In the genomic region with DNA sequence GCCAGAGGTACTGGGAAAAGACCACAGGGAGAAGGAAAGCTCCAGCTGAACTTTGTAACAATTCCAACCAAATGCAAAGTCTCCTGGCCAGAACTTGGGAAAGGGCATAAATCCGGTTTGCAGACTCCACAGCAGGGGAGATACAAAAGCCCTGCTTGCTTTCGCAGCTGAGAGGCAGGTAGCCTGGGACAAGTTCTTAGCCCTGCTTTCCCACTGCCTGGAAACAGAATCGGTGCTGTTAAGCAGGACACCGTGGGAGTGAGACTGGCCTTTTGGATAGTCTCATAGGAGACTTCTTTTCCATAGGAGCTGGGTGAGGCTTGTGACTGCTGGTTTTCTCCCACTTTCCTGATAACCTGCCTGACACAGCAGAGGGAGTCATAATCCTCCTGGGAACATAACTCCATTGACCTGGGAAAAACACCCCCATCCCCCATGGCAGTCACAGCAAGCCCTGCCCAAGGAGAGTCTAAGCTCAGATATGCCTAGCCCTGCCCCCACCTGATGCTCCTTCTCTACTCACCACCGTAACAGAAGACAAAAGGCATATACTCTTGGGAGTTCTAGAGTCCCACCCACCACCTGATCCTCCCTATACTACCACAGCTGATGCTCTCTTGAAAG, we compare ENCODE assay signal across 20 cellular contexts.
"Had no signal": no experiment of that assay in that cellular context is flagged by ENCODE, and none has a peak within 500 bp of the region (broad histone marks: within the 10 kb centered on the region; RNA-seq: fewer than 3 reads in every experiment).

No MANE protein-coding gene starts in this region.

- H3K36me3 ChIP-seq: right lobe of liver, spleen, upper lobe of left lung had no signal

- H3K27me3 ChIP-seq: body of pancreas, right lobe of liver, spleen, upper lobe of left lung had no signal

- H3K27ac ChIP-seq: body of pancreas, right lobe of liver, spleen, upper lobe of left lung had no signal

- DNase-seq: activated CD4-positive, alpha-beta T cell treated with anti-CD3 and anti-CD28 coated beads, Interleukin-2, amount 10 ng/mL, durations not matched to agents 7 days and 5 days; activated CD4-positive, CD25-positive, alpha-beta regulatory T cell; activated CD8-positive, alpha-beta memory T cell treated with anti-CD3 and anti-CD28 coated beads for 24 hours; activated naive CD4-positive, alpha-beta T cell treated with anti-CD3 and anti-CD28 coated beads, Interleukin-2, amount 10 ng/mL, durations not matched to agents 7 days and 5 days; activated T-cell treated with anti-CD3 and anti-CD28 coated beads for 4 hours; body of pancreas; central memory CD4-positive, alpha-beta T cell; erythroblast; left colon; mucosa of descending colon; natural killer cell; occipital lobe; right lobe of liver; spleen; stimulated activated CD4-positive, alpha-beta T cell treated with anti-CD3 and anti-CD28 coated beads, Interleukin-1b, Interleukin-23, amount 100 ng/mL, for 48 hours; stimulated activated naive B cell treated with anti-CD40 and anti-IgM and Interleukin-4, amounts not matched to agents 10 μg/mL and 1 μg/mL and 100 μg/mL, for 72 hours; T-helper 17 cell; upper lobe of left lung had no signal

- H3K9me3 ChIP-seq: body of pancreas, mucosa of descending colon, right lobe of liver, upper lobe of left lung had no signal

- H3K4me3 ChIP-seq: body of pancreas, lung, mucosa of descending colon, right lobe of liver, spleen, upper lobe of left lung had no signal

- ATAC-seq: activated T-helper 17 cell treated with anti-CD3 and anti-CD28 coated beads, Interleukin-2, amount 50 U/mL, for 72 hours; body of pancreas; left colon; mucosa of descending colon; natural killer cell; right lobe of liver; stimulated activated naive B cell treated with anti-CD40 and anti-IgM and Interleukin-4, amounts not matched to agents 10 μg/mL and 1 μg/mL and 100 μg/mL, for 72 hours; T-helper 17 cell had no signal

- H3K4me1 ChIP-seq: body of pancreas, right lobe of liver, spleen, upper lobe of left lung had no signal
